Comparison of ENCODE assay signal across 1 cellular context in the genomic region with DNA sequence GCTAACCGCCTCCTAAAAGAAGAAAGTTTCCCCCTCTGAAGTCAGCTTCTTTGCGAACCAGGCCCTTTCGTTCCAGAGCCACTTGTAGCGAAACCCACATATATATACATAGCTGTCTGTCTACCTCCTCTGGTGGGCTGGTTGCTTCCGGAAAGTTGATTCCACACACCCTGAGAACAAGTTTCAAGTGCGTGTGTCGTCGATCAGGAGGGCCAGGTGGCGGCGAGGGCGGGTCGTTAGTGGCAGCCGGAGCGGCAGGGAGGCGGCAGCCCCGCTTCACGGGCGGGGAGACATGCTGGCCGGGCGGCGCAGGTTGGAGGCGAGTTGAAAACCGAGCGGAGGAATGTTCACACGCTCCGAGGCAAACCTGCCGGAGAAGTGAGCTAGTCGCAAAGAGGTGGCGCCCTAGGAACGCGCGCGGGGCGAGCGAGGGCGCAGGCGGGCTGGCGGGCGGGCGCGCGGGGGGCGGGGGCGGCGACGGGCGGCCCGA.
A peak's percentile ranks its signal among the peaks of the same experiment; 100 is the strongest.
TF ChIP-seq lines count a peak whose summit lies in the region.

No MANE protein-coding gene starts in this region.

TF ChIP-seq in HepG2, 621 proteins besides CTCF, POLR2A, EP300 and RAD21 (continued from another document and continues in another):
- TF ChIP-seq ZNF780A (CRISPR knock-in tag; IDR thresholded peaks at IDR 0.05) (no peak), ATF3 (CRISPR knock-in tag; IDR thresholded peaks at IDR 0.05) (no peak), ZNF816 (CRISPR knock-in tag; IDR thresholded peaks at IDR 0.05; ENCODE audit: borderline replicate concordance) (0 out of 2 replicates have a peak, but pooled peaks have one; percentile 39), CBX2 (IDR thresholded peaks at IDR 0.05; ENCODE audit: low read depth, low read length) (no peak), CBX2 (CRISPR knock-in tag; IDR thresholded peaks at IDR 0.05; ENCODE audit: low read depth) (peak; percentile 82), ZNF629 (CRISPR knock-in tag; conservative IDR thresholded peaks at IDR 0.05) (no peak), ZNF205 (CRISPR knock-in tag; IDR thresholded peaks at IDR 0.05) (no peak), RFX3 (CRISPR knock-in tag; IDR thresholded peaks at IDR 0.05) (no peak), ARHGAP35 (CRISPR knock-in tag; IDR thresholded peaks at IDR 0.05; ENCODE audit: borderline replicate concordance) (no peak), YY1 (IDR thresholded peaks at IDR 0.05; ENCODE audit: insufficient read depth, insufficient replicate concordance, low read depth, low read length) (peak; percentile 32), SMARCE1 (IDR thresholded peaks at IDR 0.05; ENCODE audit: borderline replicate concordance) (no peak), ZNF672 (CRISPR knock-in tag; IDR thresholded peaks at IDR 0.05) (no peak), SP4 (CRISPR knock-in tag; IDR thresholded peaks at IDR 0.05) (no peak), HOXA3 (CRISPR knock-in tag; IDR thresholded peaks at IDR 0.05) (0 out of 2 replicates have a peak, but pooled peaks have one; percentile 19), CBX1 (IDR thresholded peaks at IDR 0.05; ENCODE audit: low read depth) (no peak), ZNF549 (CRISPR knock-in tag; IDR thresholded peaks at IDR 0.05) (no peak), PHF21A (CRISPR knock-in tag; IDR thresholded peaks at IDR 0.05) (no peak), ZNF501 (CRISPR knock-in tag; IDR thresholded peaks at IDR 0.05) (0 out of 2 replicates have a peak, but pooled peaks have one; percentile 46), RXRB (CRISPR knock-in tag; IDR thresholded peaks at IDR 0.05; ENCODE audit: borderline replicate concordance) (no peak), ZNF574 (CRISPR knock-in tag; IDR thresholded peaks at IDR 0.05) (0 out of 2 replicates have a peak, but pooled peaks have one; percentile 23), GABPA (IDR thresholded peaks at IDR 0.05; ENCODE audit: low read depth, low read length) (no peak), GABPA (CRISPR knock-in tag; IDR thresholded peaks at IDR 0.05; ENCODE audit: low read depth) (no peak), SPEN (CRISPR knock-in tag; IDR thresholded peaks at IDR 0.05; ENCODE audit: low read depth) (0 out of 2 replicates have a peak, but pooled peaks have one; percentile 20), ZBTB33 (CRISPR knock-in tag; IDR thresholded peaks at IDR 0.05) (no peak), FOXM1 (CRISPR knock-in tag; IDR thresholded peaks at IDR 0.05) (no peak), KLF6 (CRISPR knock-in tag; IDR thresholded peaks at IDR 0.05) (0 out of 2 replicates have a peak, but pooled peaks have one; percentile 34), ZNF496 (CRISPR knock-in tag; IDR thresholded peaks at IDR 0.05; ENCODE audit: insufficient replicate concordance) (no peak), ZNF292 (CRISPR knock-in tag; IDR thresholded peaks at IDR 0.05; ENCODE audit: borderline replicate concordance, low read depth) (no peak), HDAC1 (CRISPR knock-in tag; IDR thresholded peaks at IDR 0.05) (peak; percentile 49; the same call in 1 of the 2 replicates), EEA1 (CRISPR knock-in tag; IDR thresholded peaks at IDR 0.05; ENCODE audit: borderline replicate concordance) (no peak), NAIF1 (CRISPR knock-in tag; IDR thresholded peaks at IDR 0.05; ENCODE audit: borderline replicate concordance) (no peak), KMT2A (CRISPR knock-in tag; IDR thresholded peaks at IDR 0.05) (no peak), ZNF33B (CRISPR knock-in tag; IDR thresholded peaks at IDR 0.05) (no peak), ZNF484 (CRISPR knock-in tag; IDR thresholded peaks at IDR 0.05; ENCODE audit: borderline replicate concordance, low read depth) (no peak), ZNF607 (CRISPR knock-in tag; IDR thresholded peaks at IDR 0.05; ENCODE audit: borderline replicate concordance) (0 out of 2 replicates have a peak, but pooled peaks have one; percentile 40), GABPB1 (CRISPR knock-in tag; IDR thresholded peaks at IDR 0.05) (peak; percentile 47; the same call in 1 of the 2 replicates), SMYD3 (CRISPR knock-in tag; IDR thresholded peaks at IDR 0.05) (no peak), ZNF430 (CRISPR knock-in tag; IDR thresholded peaks at IDR 0.05) (no peak), KDM1A (CRISPR knock-in tag; IDR thresholded peaks at IDR 0.05) (no peak)
- TF ChIP-seq, protein P1, sequence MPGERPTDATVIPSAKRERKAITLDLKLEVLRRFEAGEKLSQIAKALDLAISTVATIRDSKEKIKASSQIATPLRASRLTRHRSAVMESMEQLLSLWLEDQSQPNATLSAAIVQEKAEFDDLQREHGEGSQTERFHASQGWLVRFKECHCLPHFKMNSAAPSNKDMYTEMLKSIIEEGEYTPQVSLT (CRISPR knock-in tag; IDR thresholded peaks at IDR 0.05; ENCODE audit: borderline replicate concordance, low read depth) = no peak
- TF ChIP-seq, protein P2, sequence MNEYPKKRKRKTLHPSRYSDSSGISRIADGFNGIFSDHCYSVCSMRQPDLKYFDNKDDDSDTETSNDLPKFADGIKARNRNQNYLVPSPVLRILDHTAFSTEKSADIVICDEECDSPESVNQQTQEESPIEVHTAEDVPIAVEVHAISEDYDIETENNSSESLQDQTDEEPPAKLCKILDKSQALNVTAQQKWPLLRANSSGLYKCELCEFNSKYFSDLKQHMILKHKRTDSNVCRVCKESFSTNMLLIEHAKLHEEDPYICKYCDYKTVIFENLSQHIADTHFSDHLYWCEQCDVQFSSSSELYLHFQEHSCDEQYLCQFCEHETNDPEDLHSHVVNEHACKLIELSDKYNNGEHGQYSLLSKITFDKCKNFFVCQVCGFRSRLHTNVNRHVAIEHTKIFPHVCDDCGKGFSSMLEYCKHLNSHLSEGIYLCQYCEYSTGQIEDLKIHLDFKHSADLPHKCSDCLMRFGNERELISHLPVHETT (CRISPR knock-in tag; conservative IDR thresholded peaks at IDR 0.05) = no peak
- TF ChIP-seq, protein P3, sequence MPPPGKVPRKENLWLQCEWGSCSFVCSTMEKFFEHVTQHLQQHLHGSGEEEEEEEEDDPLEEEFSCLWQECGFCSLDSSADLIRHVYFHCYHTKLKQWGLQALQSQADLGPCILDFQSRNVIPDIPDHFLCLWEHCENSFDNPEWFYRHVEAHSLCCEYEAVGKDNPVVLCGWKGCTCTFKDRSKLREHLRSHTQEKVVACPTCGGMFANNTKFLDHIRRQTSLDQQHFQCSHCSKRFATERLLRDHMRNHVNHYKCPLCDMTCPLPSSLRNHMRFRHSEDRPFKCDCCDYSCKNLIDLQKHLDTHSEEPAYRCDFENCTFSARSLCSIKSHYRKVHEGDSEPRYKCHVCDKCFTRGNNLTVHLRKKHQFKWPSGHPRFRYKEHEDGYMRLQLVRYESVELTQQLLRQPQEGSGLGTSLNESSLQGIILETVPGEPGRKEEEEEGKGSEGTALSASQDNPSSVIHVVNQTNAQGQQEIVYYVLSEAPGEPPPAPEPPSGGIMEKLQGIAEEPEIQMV (CRISPR knock-in tag; IDR thresholded peaks at IDR 0.05; ENCODE audit: low read depth) = no peak
- TF ChIP-seq, protein P4, sequence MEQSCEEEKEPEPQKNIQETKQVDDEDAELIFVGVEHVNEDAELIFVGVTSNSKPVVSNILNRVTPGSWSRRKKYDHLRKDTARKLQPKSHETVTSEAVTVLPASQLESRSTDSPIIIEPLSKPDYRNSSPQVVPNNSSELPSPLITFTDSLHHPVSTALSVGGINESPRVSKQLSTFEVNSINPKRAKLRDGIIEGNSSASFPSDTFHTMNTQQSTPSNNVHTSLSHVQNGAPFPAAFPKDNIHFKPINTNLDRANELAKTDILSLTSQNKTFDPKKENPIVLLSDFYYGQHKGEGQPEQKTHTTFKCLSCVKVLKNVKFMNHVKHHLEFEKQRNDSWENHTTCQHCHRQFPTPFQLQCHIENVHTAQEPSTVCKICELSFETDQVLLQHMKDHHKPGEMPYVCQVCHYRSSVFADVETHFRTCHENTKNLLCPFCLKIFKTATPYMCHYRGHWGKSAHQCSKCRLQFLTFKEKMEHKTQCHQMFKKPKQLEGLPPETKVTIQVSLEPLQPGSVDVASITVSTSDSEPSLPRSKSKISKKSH (CRISPR knock-in tag; IDR thresholded peaks at IDR 0.05; ENCODE audit: borderline replicate concordance) = peak; percentile 72; the same call in 1 of the 2 replicates
- TF ChIP-seq, protein P5, sequence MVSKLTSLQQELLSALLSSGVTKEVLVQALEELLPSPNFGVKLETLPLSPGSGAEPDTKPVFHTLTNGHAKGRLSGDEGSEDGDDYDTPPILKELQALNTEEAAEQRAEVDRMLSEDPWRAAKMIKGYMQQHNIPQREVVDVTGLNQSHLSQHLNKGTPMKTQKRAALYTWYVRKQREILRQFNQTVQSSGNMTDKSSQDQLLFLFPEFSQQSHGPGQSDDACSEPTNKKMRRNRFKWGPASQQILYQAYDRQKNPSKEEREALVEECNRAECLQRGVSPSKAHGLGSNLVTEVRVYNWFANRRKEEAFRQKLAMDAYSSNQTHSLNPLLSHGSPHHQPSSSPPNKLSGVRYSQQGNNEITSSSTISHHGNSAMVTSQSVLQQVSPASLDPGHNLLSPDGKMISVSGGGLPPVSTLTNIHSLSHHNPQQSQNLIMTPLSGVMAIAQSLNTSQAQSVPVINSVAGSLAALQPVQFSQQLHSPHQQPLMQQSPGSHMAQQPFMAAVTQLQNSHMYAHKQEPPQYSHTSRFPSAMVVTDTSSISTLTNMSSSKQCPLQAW (CRISPR knock-in tag; IDR thresholded peaks at IDR 0.05) = 0 out of 2 replicates have a peak, but pooled peaks have one; percentile 15
- TF ChIP-seq, protein P6, sequence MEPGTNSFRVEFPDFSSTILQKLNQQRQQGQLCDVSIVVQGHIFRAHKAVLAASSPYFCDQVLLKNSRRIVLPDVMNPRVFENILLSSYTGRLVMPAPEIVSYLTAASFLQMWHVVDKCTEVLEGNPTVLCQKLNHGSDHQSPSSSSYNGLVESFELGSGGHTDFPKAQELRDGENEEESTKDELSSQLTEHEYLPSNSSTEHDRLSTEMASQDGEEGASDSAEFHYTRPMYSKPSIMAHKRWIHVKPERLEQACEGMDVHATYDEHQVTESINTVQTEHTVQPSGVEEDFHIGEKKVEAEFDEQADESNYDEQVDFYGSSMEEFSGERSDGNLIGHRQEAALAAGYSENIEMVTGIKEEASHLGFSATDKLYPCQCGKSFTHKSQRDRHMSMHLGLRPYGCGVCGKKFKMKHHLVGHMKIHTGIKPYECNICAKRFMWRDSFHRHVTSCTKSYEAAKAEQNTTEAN (CRISPR knock-in tag; conservative IDR thresholded peaks at IDR 0.05) = no peak
- TF ChIP-seq, protein P7, sequence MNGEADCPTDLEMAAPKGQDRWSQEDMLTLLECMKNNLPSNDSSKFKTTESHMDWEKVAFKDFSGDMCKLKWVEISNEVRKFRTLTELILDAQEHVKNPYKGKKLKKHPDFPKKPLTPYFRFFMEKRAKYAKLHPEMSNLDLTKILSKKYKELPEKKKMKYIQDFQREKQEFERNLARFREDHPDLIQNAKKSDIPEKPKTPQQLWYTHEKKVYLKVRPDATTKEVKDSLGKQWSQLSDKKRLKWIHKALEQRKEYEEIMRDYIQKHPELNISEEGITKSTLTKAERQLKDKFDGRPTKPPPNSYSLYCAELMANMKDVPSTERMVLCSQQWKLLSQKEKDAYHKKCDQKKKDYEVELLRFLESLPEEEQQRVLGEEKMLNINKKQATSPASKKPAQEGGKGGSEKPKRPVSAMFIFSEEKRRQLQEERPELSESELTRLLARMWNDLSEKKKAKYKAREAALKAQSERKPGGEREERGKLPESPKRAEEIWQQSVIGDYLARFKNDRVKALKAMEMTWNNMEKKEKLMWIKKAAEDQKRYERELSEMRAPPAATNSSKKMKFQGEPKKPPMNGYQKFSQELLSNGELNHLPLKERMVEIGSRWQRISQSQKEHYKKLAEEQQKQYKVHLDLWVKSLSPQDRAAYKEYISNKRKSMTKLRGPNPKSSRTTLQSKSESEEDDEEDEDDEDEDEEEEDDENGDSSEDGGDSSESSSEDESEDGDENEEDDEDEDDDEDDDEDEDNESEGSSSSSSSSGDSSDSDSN (CRISPR knock-in tag; IDR thresholded peaks at IDR 0.05) = peak; percentile 62
- TF ChIP-seq, protein P8, sequence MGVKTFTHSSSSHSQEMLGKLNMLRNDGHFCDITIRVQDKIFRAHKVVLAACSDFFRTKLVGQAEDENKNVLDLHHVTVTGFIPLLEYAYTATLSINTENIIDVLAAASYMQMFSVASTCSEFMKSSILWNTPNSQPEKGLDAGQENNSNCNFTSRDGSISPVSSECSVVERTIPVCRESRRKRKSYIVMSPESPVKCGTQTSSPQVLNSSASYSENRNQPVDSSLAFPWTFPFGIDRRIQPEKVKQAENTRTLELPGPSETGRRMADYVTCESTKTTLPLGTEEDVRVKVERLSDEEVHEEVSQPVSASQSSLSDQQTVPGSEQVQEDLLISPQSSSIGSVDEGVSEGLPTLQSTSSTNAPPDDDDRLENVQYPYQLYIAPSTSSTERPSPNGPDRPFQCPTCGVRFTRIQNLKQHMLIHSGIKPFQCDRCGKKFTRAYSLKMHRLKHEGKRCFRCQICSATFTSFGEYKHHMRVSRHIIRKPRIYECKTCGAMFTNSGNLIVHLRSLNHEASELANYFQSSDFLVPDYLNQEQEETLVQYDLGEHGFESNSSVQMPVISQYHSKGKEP (CRISPR knock-in tag; IDR thresholded peaks at IDR 0.05) = no peak
